22 cellular contexts compared by ENCODE assay signal in genomic region chr1:31433396-31433930, GRCh38.
"Had no signal": no experiment of that assay in that cellular context is flagged by ENCODE, and none has a peak within 500 bp of the region (broad histone marks: within the 10 kb centered on the region; RNA-seq: fewer than 3 reads in every experiment).

No MANE protein-coding gene starts in this region.

- DNase-seq: activated CD4-positive, alpha-beta T cell treated with anti-CD3 and anti-CD28 coated beads, Interleukin-2, amount 10 ng/mL, durations not matched to agents 7 days and 5 days; activated CD4-positive, CD25-positive, alpha-beta regulatory T cell treated with anti-CD3 and anti-CD28 coated beads, Interleukin-2, amount 50 U/mL, for 72 hours; activated CD8-positive, alpha-beta T cell treated with anti-CD3 and anti-CD28 coated beads, Interleukin-2, amount 10 ng/mL, durations not matched to agents 7 days and 5 days; activated naive CD4-positive, alpha-beta T cell treated with anti-CD3 and anti-CD28 coated beads, Interleukin-2, amount 50 U/mL, for 16 hours; activated naive CD8-positive, alpha-beta T cell treated with anti-CD3 and anti-CD28 coated beads, Interleukin-2, amount 50 U/mL, for 24 hours; cerebellar nuclear complex; left cardiac atrium; small intestine; stimulated activated naive B cell treated with anti-CD40 and anti-IgM and Interleukin-4, amounts not matched to agents 10 μg/mL and 1 μg/mL and 100 μg/mL, for 72 hours; T-helper 1 cell; testis; trophoblast cell; WERI-Rb-1 had no signal

- ATAC-seq: activated CD8-positive, alpha-beta T cell treated with anti-CD3 and anti-CD28 coated beads, Interleukin-2, amount 10 ng/mL, durations not matched to agents 7 days and 5 days; activated naive CD8-positive, alpha-beta T cell treated with anti-CD3 and anti-CD28 coated beads, Interleukin-2, amount 50 U/mL, for 24 hours; gastroesophageal sphincter; left cardiac atrium had no signal

- H3K27me3 Mint-ChIP-seq: activated CD4-positive, alpha-beta T cell treated with anti-CD3 and anti-CD28 coated beads, Interleukin-2, amount 10 ng/mL, durations not matched to agents 7 days and 5 days; activated naive CD8-positive, alpha-beta T cell treated with anti-CD3 and anti-CD28 coated beads, Interleukin-2, amount 50 U/mL, for 24 hours; natural killer cell treated with Interleukin-12 subunit alpha and Interleukin-12 subunit beta and Interleukin-15 and Interleukin-18, amount 100 ng/mL, for 72 hours; stimulated activated naive B cell treated with anti-CD40 and anti-IgM and Interleukin-4, amounts not matched to agents 10 μg/mL and 1 μg/mL and 100 μg/mL, for 72 hours had no signal

- H3K27ac ChIP-seq: coronary artery, epithelial cell of prostate, gastroesophageal sphincter, pancreas, right lobe of liver, testis, WERI-Rb-1 had no signal

- H3K4me1 ChIP-seq: gastroesophageal sphincter, pancreas, testis had no signal

- FAIRE-seq: islet of Langerhans, pancreas, small intestine, TTC549 had no signal

- H3K27me3 ChIP-seq: pancreas, right lobe of liver, testis had no signal

- H3K4me3 Mint-ChIP-seq: activated CD4-positive, alpha-beta T cell treated with anti-CD3 and anti-CD28 coated beads, Interleukin-2, amount 10 ng/mL, durations not matched to agents 7 days and 5 days; activated CD8-positive, alpha-beta T cell treated with anti-CD3 and anti-CD28 coated beads, Interleukin-2, amount 10 ng/mL, durations not matched to agents 7 days and 5 days; activated naive CD8-positive, alpha-beta T cell treated with anti-CD3 and anti-CD28 coated beads, Interleukin-2, amount 50 U/mL, for 24 hours; memory B cell; natural killer cell treated with Interleukin-12 subunit alpha and Interleukin-12 subunit beta and Interleukin-15 and Interleukin-18, amount 100 ng/mL, for 72 hours had no signal

- H3K36me3 Mint-ChIP-seq: memory B cell; natural killer cell treated with Interleukin-12 subunit alpha and Interleukin-12 subunit beta and Interleukin-15 and Interleukin-18, amount 100 ng/mL, for 72 hours had no signal

- H3K9me3 ChIP-seq: gastroesophageal sphincter, pancreas, right lobe of liver, testis had no signal

- H3K36me3 ChIP-seq: gastroesophageal sphincter, pancreas, right lobe of liver, WERI-Rb-1 had no signal

- H3K4me1 Mint-ChIP-seq: activated CD4-positive, alpha-beta T cell treated with anti-CD3 and anti-CD28 coated beads, Interleukin-2, amount 10 ng/mL, durations not matched to agents 7 days and 5 days; activated naive CD8-positive, alpha-beta T cell treated with anti-CD3 and anti-CD28 coated beads, Interleukin-2, amount 50 U/mL, for 24 hours had no signal

- H3K27ac Mint-ChIP-seq: activated CD4-positive, alpha-beta T cell treated with anti-CD3 and anti-CD28 coated beads, Interleukin-2, amount 10 ng/mL, durations not matched to agents 7 days and 5 days; activated CD8-positive, alpha-beta T cell treated with anti-CD3 and anti-CD28 coated beads, Interleukin-2, amount 10 ng/mL, durations not matched to agents 7 days and 5 days; activated naive CD8-positive, alpha-beta T cell treated with anti-CD3 and anti-CD28 coated beads, Interleukin-2, amount 50 U/mL, for 24 hours; memory B cell; natural killer cell treated with Interleukin-12 subunit alpha and Interleukin-12 subunit beta and Interleukin-15 and Interleukin-18, amount 100 ng/mL, for 72 hours; stimulated activated naive B cell treated with anti-CD40 and anti-IgM and Interleukin-4, amounts not matched to agents 10 μg/mL and 1 μg/mL and 100 μg/mL, for 72 hours had no signal

- H3K4me3 ChIP-seq: coronary artery, gastroesophageal sphincter, pancreas, right lobe of liver, testis had no signal

- H3K9me3 Mint-ChIP-seq: activated CD4-positive, alpha-beta T cell treated with anti-CD3 and anti-CD28 coated beads, Interleukin-2, amount 10 ng/mL, durations not matched to agents 7 days and 5 days; activated naive CD8-positive, alpha-beta T cell treated with anti-CD3 and anti-CD28 coated beads, Interleukin-2, amount 50 U/mL, for 24 hours; memory B cell; natural killer cell treated with Interleukin-12 subunit alpha and Interleukin-12 subunit beta and Interleukin-15 and Interleukin-18, amount 100 ng/mL, for 72 hours; stimulated activated naive B cell treated with anti-CD40 and anti-IgM and Interleukin-4, amounts not matched to agents 10 μg/mL and 1 μg/mL and 100 μg/mL, for 72 hours had no signal
